ENCODE assay signal across 11 cellular contexts in genomic region chr5:156835905-156836304, GRCh38. TPM values are rescaled to one million over a fixed set of nuclear protein-coding genes. Genes with fewer than 3 reads are reported as not detected.
DNase-seq lines count a peak whose midpoint lies in the region; ATAC-seq, FAIRE-seq and TF ChIP-seq lines count a peak whose summit lies in the region.
"Had no signal": no experiment of that assay in that cellular context is flagged by ENCODE, and none has a peak within 500 bp of the region (broad histone marks: within the 10 kb centered on the region; RNA-seq: fewer than 3 reads in every experiment).

No MANE protein-coding gene starts in this region.

- H3K23ac ChIP-seq in H1 (ENCODE audit: insufficient read length), result no peak overlapping the region

- no peak overlapping the region for H2BK20ac ChIP-seq in H1 (ENCODE audit: low read length)

- no peak overlapping the region for H2BK12ac ChIP-seq in H1 (ENCODE audit: low read depth, low read length)

- no peak overlapping the region for H3K4ac ChIP-seq in H1 (replicated peaks; ENCODE audit: insufficient read length, low read depth, low read length)

- ATAC-seq in GM18508 (IDR thresholded peaks at IDR 0.05; ENCODE audit: insufficient read depth, unreplicated experiment), result peak; percentile 55
- peak; percentile 51 for ATAC-seq in HG03159 (IDR thresholded peaks at IDR 0.05; ENCODE audit: unreplicated experiment)
- ATAC-seq: heart left ventricle had no signal

- H3K4me2 ChIP-seq in H1 (ENCODE audit: insufficient read depth in 1 of 2, low read depth in 2 of 2, low read length in 2 of 2), result no peak overlapping the region

- in situ Hi-C loops in Caki2 (cut with HindIII; ENCODE audit: low pct_unique_long_range_greater_than_20kb, low sequenced_read_pairs), result no loop called here

- no peak overlapping the region for H2AFZ ChIP-seq in H1 (ENCODE audit: low read length)

- TF ChIP-seq CTCF in H1 (IDR thresholded peaks at IDR 0.05; ENCODE audit: control extremely low read depth in 1 of 3, insufficient read depth in 1 of 3, low read depth in 1 of 3, low read length in 3 of 3) (peak in 2 of 3 experiments; percentile 54 to 75; a peak in 2 of 4 replicates), Peyer's patch (IDR thresholded peaks at IDR 0.05) (peak in 2 of 6 experiments; percentile 10 to 14), breast epithelium (IDR thresholded peaks at IDR 0.05) (peak in 1 of 3 donors; percentile 10)

- no peak overlapping the region for H4K91ac ChIP-seq in H1 (replicated peaks; ENCODE audit: insufficient read length, low read length)

- POLR2A ChIA-PET in H1 (lab: Charles Lee; ENCODE audit: partially characterized antibody), result no interaction called here

- no peaks in the 10 kb centered on the region for H3K4me1 ChIP-seq in H1 (replicated peaks in 1 of 4; ENCODE audit: control insufficient read depth in 3 of 4, insufficient read depth in 4 of 4, low read length in 3 of 4)
- H3K4me1 ChIP-seq in Peyer's patch, result no peaks in the 10 kb centered on the region
- H3K4me1 ChIP-seq in breast epithelium, result no peaks in the 10 kb centered on the region
- H3K4me1 ChIP-seq: heart left ventricle had no signal

- H3K56ac ChIP-seq in H1 (replicated peaks; ENCODE audit: insufficient read length, low read depth, low read length), result no peak overlapping the region

- DNase-seq in Caki2 (ENCODE audit: low read depth), result peak; percentile 16
- DNase-seq in H1 (ENCODE audit: low read depth in 1 of 2, low spot score in 2 of 2), result no peak
- DNase-seq in Peyer's patch, result no peak
- DNase-seq in breast epithelium (ENCODE audit: low spot score in 2 of 2), result no peak
- DNase-seq in NCI-H1930 (lab: John Stamatoyannopoulos, UW), result no peak
- no peak for DNase-seq in A172 (ENCODE audit: low spot score)
- DNase-seq: activated B cell treated with CpG ODN at 0.5 μM for 24 hours, heart left ventricle had no signal

- peak; percentile 85 for FAIRE-seq in H1 (lab: Jason Lieb, UNC)

- H3K79me2 ChIP-seq in H1 (ENCODE audit: control insufficient read depth in 1 of 2, insufficient read depth in 2 of 2, low read length in 2 of 2), result no peaks in the 10 kb centered on the region

- no peak for TF ChIP-seq POLR2A in H1 (IDR thresholded peaks at IDR 0.05; ENCODE audit: control extremely low read depth in 1 of 2, low read depth in 2 of 2, low read length in 2 of 2)
- TF ChIP-seq POLR2A in Peyer's patch (IDR thresholded peaks at IDR 0.05), result no peak
- no peak for TF ChIP-seq POLR2A in breast epithelium (IDR thresholded peaks at IDR 0.05)

- intact Hi-C loops in breast epithelium (cut with DNase I; ENCODE audit: low total_unique reads), result no loop called here

- H4K8ac ChIP-seq in H1 (ENCODE audit: extremely low read depth, insufficient read depth, low read length), result no peak overlapping the region

- H3K4me3 ChIP-seq in H1 (ENCODE audit: extremely low read depth in 1 of 4, insufficient read depth in 2 of 4, low read depth in 3 of 4, low read length in 4 of 4) (no peak overlapping the region), Peyer's patch (no peak overlapping the region), breast epithelium (no peak overlapping the region)
- H3K4me3 ChIP-seq: heart left ventricle had no signal

- H2BK120ac ChIP-seq in H1 (replicated peaks; ENCODE audit: low read depth, low read length), result no peak overlapping the region

- H4K20me1 ChIP-seq in H1 (replicated peaks in 1 of 2; ENCODE audit: control insufficient read depth in 1 of 2, insufficient read depth in 2 of 2, low read length in 2 of 2), result no peaks in the 10 kb centered on the region

- H3K9me3 ChIP-seq in H1 (ENCODE audit: insufficient read depth in 2 of 2, low read depth in 1 of 2, low read length in 1 of 2), result no peaks in the 10 kb centered on the region
- H3K9me3 ChIP-seq in Peyer's patch, result no peaks in the 10 kb centered on the region
- H3K9me3 ChIP-seq in breast epithelium, result no peaks in the 10 kb centered on the region
- H3K9me3 ChIP-seq: heart left ventricle had no signal

- no peaks in the 10 kb centered on the region for H3K79me1 ChIP-seq in H1 (ENCODE audit: low read depth, low read length)

- no peak overlapping the region for H2BK15ac ChIP-seq in H1 (ENCODE audit: low read length)

- no peak overlapping the region for H3K14ac ChIP-seq in H1 (ENCODE audit: insufficient read length)

- H3K36me3 ChIP-seq in H1 (ENCODE audit: control insufficient read depth in 2 of 4, insufficient read depth in 4 of 4, low read length in 3 of 4) (no peaks in the 10 kb centered on the region), Peyer's patch (no peaks in the 10 kb centered on the region), breast epithelium (no peaks in the 10 kb centered on the region)
- H3K36me3 ChIP-seq: heart left ventricle had no signal

- WGBS in H1 (ENCODE audit: extremely low coverage in 1 of 2, insufficient coverage in 1 of 2, insufficient read length in 1 of 2, insufficient replicate concordance in 2 of 2, low coverage in 1 of 2, low lambda C conversion rate in 2 of 2, missing lambda C conversion rate in 1 of 2), 2 experiments, result 71% methylated on average over 3 of the region's 3 CpGs; no CpG with 5 or more reads in 1 of the 2 experiments

- H2BK5ac ChIP-seq in H1 (ENCODE audit: low read depth, low read length), result no peak overlapping the region

- H4K5ac ChIP-seq in H1 (ENCODE audit: insufficient read length, low read depth, low read length), result no peak overlapping the region

- TF ChIP-seq EP300 in H1 (IDR thresholded peaks at IDR 0.05; ENCODE audit: borderline replicate concordance in 1 of 2, low read depth in 2 of 2, low read length in 2 of 2), result no peak

- H3K23me2 ChIP-seq in H1 (ENCODE audit: low read depth, low read length), result no peaks in the 10 kb centered on the region; the same call in 1 of the 2 replicates

- H3K18ac ChIP-seq in H1 (ENCODE audit: extremely low read depth, low read length), result no peak overlapping the region

- CTCF ChIA-PET in H1 (lab: Charles Lee; ENCODE audit: partially characterized antibody), result interaction anchor here (0.6 to 1.7 kb wide), 17 partner anchors 9 to 307 kb away, joined by 3 to 6 read pairs (median 4); no protein-coding TSS in a partner anchor

- H3K27ac ChIP-seq in H1 (ENCODE audit: low read depth, low read length) (no peak overlapping the region), Peyer's patch (no peak overlapping the region), breast epithelium (no peak overlapping the region)
- H3K27ac ChIP-seq: heart left ventricle had no signal

- H3K27me3 ChIP-seq in H1 (replicated peaks in 1 of 4; ENCODE audit: control insufficient read depth in 3 of 4, extremely low read depth in 1 of 4, insufficient read depth in 3 of 4, low read length in 3 of 4) (no peaks in the 10 kb centered on the region), Peyer's patch (no peaks in the 10 kb centered on the region), breast epithelium (no peaks in the 10 kb centered on the region)
- H3K27me3 ChIP-seq: heart left ventricle had no signal

- H3K9ac ChIP-seq in H1 (replicated peaks in 1 of 4; ENCODE audit: extremely low read depth in 1 of 4, low read depth in 3 of 4, low read length in 3 of 4), result no peak overlapping the region

- H2AK5ac ChIP-seq in H1 (ENCODE audit: low read depth, low read length), result no peak overlapping the region

- TF ChIP-seq RAD21 in H1 (IDR thresholded peaks at IDR 0.05 in 1 of 2, conservative IDR thresholded peaks at IDR 0.05 in 1 of 2; ENCODE audit: low read depth in 2 of 2, low read length in 2 of 2), result peak; percentile 63 to 66

TF ChIP-seq in H1, 55 proteins besides CTCF, POLR2A, EP300 and RAD21:
- TF ChIP-seq TBP (IDR thresholded peaks at IDR 0.05; ENCODE audit: low read depth, low read length), result no peak
- no peak for TF ChIP-seq SIX5 (IDR thresholded peaks at IDR 0.05; ENCODE audit: low read depth, low read length)
- TF ChIP-seq YY1 (IDR thresholded peaks at IDR 0.05; ENCODE audit: low read depth, low read length), result no peak
- TF ChIP-seq BCL11A (IDR thresholded peaks at IDR 0.05; ENCODE audit: low read depth in 2 of 2, low read length in 2 of 2), result no peak
- TF ChIP-seq RNF2 (IDR thresholded peaks at IDR 0.05; ENCODE audit: borderline replicate concordance, low read depth, low read length, missing control alignments, poor library complexity, severe bottlenecking), result no peak

RNA-seq across cellular contexts. Expression of gene PPP1R2B, which starts 14.2 kb away (rescaled TPM):
- total RNA-seq in Caki2 (2014; rRNA removed; shearing (Covaris generic); ENCODE audit: low replicate concordance), result not detected in 2 replicates
- not detected in 2 replicates for total RNA-seq in H1 (2021; fragmentation: NEBNext Ultra II Directional; extraction: Animal tissue kit (Norgen Biotek cat#: 25700))
- polyA plus RNA-seq in H1 (2011; rRNA removed), result not detected in 2 replicates
- not detected for polyA plus RNA-seq in H1 (2011; cell fraction: cytosol; rRNA removed)
- not detected for polyA plus RNA-seq in H1 (2011; cell fraction: nucleus; rRNA removed)
- not detected in 4 replicates for polyA plus RNA-seq in H1 (2012, experiment 1 of 2)
- not detected for polyA plus RNA-seq in H1 (2012, experiment 2 of 2)
- 0.02 TPM for polyA plus RNA-seq in H1 (2013, experiment 1 of 2)
- polyA plus RNA-seq in H1 (2013, experiment 2 of 2), result not detected
- polyA minus RNA-seq in H1 (2011; rRNA and poly(A)+ RNA removed), result not detected in 2 replicates
- polyA minus RNA-seq in H1 (2011; cell fraction: cytosol; rRNA and poly(A)+ RNA removed), result not detected
- polyA minus RNA-seq in H1 (2011; cell fraction: nucleus; rRNA and poly(A)+ RNA removed), result not detected
- total RNA-seq in Peyer's patch (not detected), breast epithelium (not detected)
- 0.05 TPM in 1 of 2 replicates, not detected in the other for total RNA-seq in A172 (2014; rRNA removed; shearing (Covaris generic))
- total RNA-seq: heart left ventricle, NCI-H460 had no signal
- polyA plus RNA-seq: heart left ventricle had no signal
